ENCODE assay signal across 7 cellular contexts in the genomic region with DNA sequence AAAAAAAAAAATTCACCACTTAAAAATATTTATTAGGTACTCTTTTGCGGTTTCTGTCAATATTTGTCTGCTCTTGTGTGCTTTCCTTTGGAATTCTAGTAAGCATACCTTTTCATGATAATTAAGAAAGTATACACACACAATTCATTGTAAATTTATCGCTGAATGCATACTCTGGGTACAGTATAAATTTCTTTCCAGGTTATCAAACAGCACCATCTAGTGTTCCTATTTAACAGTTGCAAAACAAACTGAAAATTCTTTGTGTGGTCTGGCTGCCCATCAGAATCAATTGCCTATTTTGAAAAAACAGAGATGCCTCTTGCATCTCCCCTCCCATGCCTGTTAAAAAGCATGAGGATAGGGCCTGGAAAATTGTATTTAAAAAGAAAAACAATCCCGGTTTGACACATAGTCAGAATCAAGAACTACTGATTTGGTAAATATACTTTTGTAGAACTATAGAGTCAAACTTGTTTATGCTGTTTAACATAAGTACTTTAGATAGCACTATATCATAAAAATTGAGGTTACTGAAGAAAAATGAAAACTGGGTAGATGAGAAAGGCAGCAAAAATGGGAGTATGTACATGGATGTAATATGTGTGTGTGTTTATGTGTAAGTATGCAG. TPM values are rescaled to one million over a fixed set of nuclear protein-coding genes. Genes with fewer than 3 reads are reported as not detected.
DNase-seq lines count a peak whose midpoint lies in the region; ATAC-seq, FAIRE-seq and TF ChIP-seq lines count a peak whose summit lies in the region.

No MANE protein-coding gene starts in this region.

- H3K27ac ChIP-seq in sigmoid colon: no peak overlapping the region

- peak; percentile 69 for FAIRE-seq in frontal cortex (lab: Jason Lieb, UNC)

- no peak overlapping the region for H3K4me3 ChIP-seq in sigmoid colon

- no peaks in the 10 kb centered on the region for H3K9me3 ChIP-seq in sigmoid colon

- peak; percentile 1 for DNase-seq in GF-D8 (lab: John Stamatoyannopoulos, UW)
- DNase-seq in M059J (ENCODE audit: low read depth): peak; percentile 54
- DNase-seq in SW480 (ENCODE audit: low spot score): peak; percentile 66
- DNase-seq in frontal cortex (ENCODE audit: low spot score in 2 of 2): peak in 1 of 2 donors; percentile 27
- DNase-seq in sigmoid colon: no peak
- DNase-seq in islet precursor cell: no peak

- H3K27me3 ChIP-seq in sigmoid colon: no peaks in the 10 kb centered on the region

- WGBS in sigmoid colon, 2 donors: 11 to 39% methylated on average over 3 of the region's 3 CpGs

- no peak for TF ChIP-seq EP300 in sigmoid colon (IDR thresholded peaks at IDR 0.05)

- peaks cover 0 to 16% (median 3%) of the 10 kb centered on the region in 4 donors for H3K4me1 ChIP-seq in sigmoid colon

- intact Hi-C loops in sigmoid colon (cut with DNase I): loop anchor here (5.0 kb wide), 1 partner anchor 149 kb away; no protein-coding TSS in a partner anchor

- H3K36me3 ChIP-seq in sigmoid colon: peaks cover 0 to 2% (median 0%) of the 10 kb centered on the region in 4 donors

- TF ChIP-seq POLR2A in sigmoid colon (IDR thresholded peaks at IDR 0.05): no peak

- peak; percentile 70 for ATAC-seq in GM21528 (IDR thresholded peaks at IDR 0.05; ENCODE audit: low FRiP score, unreplicated experiment)

- peak; percentile 18 to 66 (median 44) for TF ChIP-seq CTCF in sigmoid colon (IDR thresholded peaks at IDR 0.05)

RNA-seq across cellular contexts. Expression of a gene that starts 16.2 kb away (rescaled TPM):
- total RNA-seq in M059J (2014; rRNA removed; shearing (Covaris generic)): 14.9 and 20.6 TPM in 2 replicates
- total RNA-seq in frontal cortex: 11.0 TPM
- total RNA-seq in sigmoid colon: 10 to 100 TPM; 11.4 to 18.3 (median 12.4) TPM
- 1 to 10 TPM; 5.4 to 8.0 (median 7.9) TPM for polyA plus RNA-seq in sigmoid colon

RNA-seq across cellular contexts. Expression of a gene that starts 50.0 kb away (rescaled TPM):
- total RNA-seq in M059J (2014; rRNA removed; shearing (Covaris generic)): 2.5 and 4.8 TPM in 2 replicates
- total RNA-seq in frontal cortex (87.6 TPM), sigmoid colon (10 to 100 TPM in 3 of 4 donors, 1 to 10 TPM in 1; 4.6 to 19.4 (median 12.6) TPM)
- polyA plus RNA-seq in sigmoid colon: 1 to 10 TPM; 5.8 to 9.6 (median 7.9) TPM

Comparison
In these comparisons a context has a peak if more than half of its experiments do, and no peak if none do; other contexts are left out.
1. DNase-seq: peak in GF-D8 (single experiment), M059J (single experiment) and SW480 (single experiment); none in sigmoid colon (single experiment) and islet precursor cell (single experiment).